ENCODE assay signal across 9 cellular contexts in the genomic region with DNA sequence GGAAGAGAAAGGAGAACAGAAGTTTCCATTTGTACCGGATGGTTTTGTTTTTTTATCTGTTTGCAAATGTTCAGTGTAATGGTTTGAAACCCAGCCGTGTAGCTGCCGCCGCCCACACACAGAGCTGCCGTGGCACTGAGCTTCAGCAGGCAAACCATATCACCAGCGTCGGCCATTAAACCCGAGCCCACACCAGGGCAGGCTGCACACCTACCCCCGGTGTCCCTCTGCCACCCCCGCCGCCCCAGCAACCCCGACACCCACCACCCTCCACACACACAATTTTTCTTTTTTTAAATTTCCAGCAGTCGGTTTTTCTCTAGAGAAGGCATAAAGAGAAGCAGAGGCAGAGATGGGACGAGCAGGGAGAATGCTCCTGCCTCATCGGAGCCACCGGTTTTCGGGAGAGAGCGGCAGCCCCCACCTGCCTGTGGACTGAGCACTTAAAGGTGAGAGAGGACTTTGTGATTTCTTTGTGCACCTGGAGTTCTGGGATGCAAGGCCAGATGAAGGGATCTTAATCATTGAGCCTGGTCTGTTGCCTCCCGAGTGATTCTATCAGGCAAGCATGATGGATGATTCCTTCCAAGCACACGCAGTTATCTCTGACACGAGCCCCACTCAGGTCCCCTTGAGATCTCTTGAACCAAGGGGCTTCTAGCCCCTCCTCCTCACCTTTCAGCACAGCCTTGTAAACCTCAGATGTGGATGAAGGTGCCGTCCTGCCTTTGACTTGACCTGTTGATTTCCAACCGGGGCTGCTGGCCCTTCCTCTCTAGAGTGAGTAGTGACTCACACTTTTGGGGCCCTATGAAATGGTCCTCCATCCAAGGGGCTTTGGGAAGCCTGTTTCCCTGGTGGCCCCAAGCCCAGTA. TPM values are rescaled to one million over a fixed set of nuclear protein-coding genes. Genes with fewer than 3 reads are reported as not detected.
A peak's percentile ranks its signal among the peaks of the same experiment; 100 is the strongest.
DNase-seq lines count a peak whose midpoint lies in the region; ATAC-seq and TF ChIP-seq lines count a peak whose summit lies in the region.
"Had no signal": no experiment of that assay in that cellular context is flagged by ENCODE, and none has a peak within 500 bp of the region (broad histone marks: within the 10 kb centered on the region; RNA-seq: fewer than 3 reads in every experiment).

No MANE protein-coding gene starts in this region.

- H3K4me1 Mint-ChIP-seq in T-helper 2 cell treated with Interferon-gamma antibody and Interleukin-4, amounts not matched to agents 5 μg/mL and 100 μg/mL, for 36 hours (ENCODE audit: low read depth), result peaks cover 64% of the 10 kb centered on the region
- H3K4me1 Mint-ChIP-seq in activated naive CD4-positive, alpha-beta T cell treated with anti-CD3 and anti-CD28 coated beads for 36 hours (ENCODE audit: low read depth), result peaks cover 66% of the 10 kb centered on the region
- H3K4me1 Mint-ChIP-seq in naive B cell, result peaks cover 45 to 78% (median 69%) of the 10 kb centered on the region in 3 donors
- H3K4me1 Mint-ChIP-seq in osteocyte (ENCODE audit: unreplicated experiment), result peaks cover 6% of the 10 kb centered on the region

- no peaks in the 10 kb centered on the region for H3K9me3 ChIP-seq in SJCRH30 (replicated peaks)

- H3K4me1 ChIP-seq in SJCRH30, result peaks cover 13% of the 10 kb centered on the region
- H3K4me1 ChIP-seq: parathyroid adenoma had no signal

- H3K27ac ChIP-seq in RWPE1, result no peak overlapping the region
- H3K27ac ChIP-seq in SJCRH30, result no peak overlapping the region
- H3K27ac ChIP-seq: parathyroid adenoma had no signal

- no peaks in the 10 kb centered on the region for H3K27me3 Mint-ChIP-seq in T-helper 2 cell treated with Interferon-gamma antibody and Interleukin-4, amounts not matched to agents 5 μg/mL and 100 μg/mL, for 36 hours (ENCODE audit: low read depth)
- no peaks in the 10 kb centered on the region for H3K27me3 Mint-ChIP-seq in activated naive CD4-positive, alpha-beta T cell treated with anti-CD3 and anti-CD28 coated beads for 36 hours (ENCODE audit: low read depth)
- H3K27me3 Mint-ChIP-seq in naive B cell (no peaks in the 10 kb centered on the region), osteocyte (ENCODE audit: unreplicated experiment) (peaks cover 4% of the 10 kb centered on the region)

- H3K36me3 Mint-ChIP-seq in T-helper 2 cell treated with Interferon-gamma antibody and Interleukin-4, amounts not matched to agents 5 μg/mL and 100 μg/mL, for 36 hours (ENCODE audit: low read depth), result peaks cover 9% of the 10 kb centered on the region
- peaks cover 7% of the 10 kb centered on the region for H3K36me3 Mint-ChIP-seq in activated naive CD4-positive, alpha-beta T cell treated with anti-CD3 and anti-CD28 coated beads for 36 hours (ENCODE audit: low read depth)
- H3K36me3 Mint-ChIP-seq in naive B cell (peaks cover 0 to 5% of the 10 kb centered on the region in 2 donors), osteocyte (ENCODE audit: unreplicated experiment) (no peaks in the 10 kb centered on the region)

- H3K27me3 ChIP-seq in SJCRH30, result no peaks in the 10 kb centered on the region; the same call in 1 of the 2 replicates

- peak; percentile 70 for DNase-seq in T-helper 2 cell treated with Interferon-gamma antibody and Interleukin-4, amounts not matched to agents 5 μg/mL and 100 μg/mL, for 36 hours (ENCODE audit: low spot score)
- DNase-seq in activated naive CD4-positive, alpha-beta T cell treated with anti-CD3 and anti-CD28 coated beads for 36 hours, result peak; percentile 84
- DNase-seq in naive B cell, result no peak
- DNase-seq in stimulated activated naive CD8-positive, alpha-beta T cell treated with anti-CD3 and anti-CD28 coated beads, Interleukin-15, Interleukin-2, amounts not matched to agents 100 U/mL and 50 U/mL, for 24 hours, result peak; percentile 81
- no peak for DNase-seq in osteocyte (ENCODE audit: extremely low spot score, unreplicated experiment)
- DNase-seq in RWPE1 (ENCODE audit: low spot score), result no peak
- no peak for DNase-seq in SJCRH30

- H3K27ac Mint-ChIP-seq in T-helper 2 cell treated with Interferon-gamma antibody and Interleukin-4, amounts not matched to agents 5 μg/mL and 100 μg/mL, for 36 hours, result peak overlapping the region; percentile 84
- H3K27ac Mint-ChIP-seq in activated naive CD4-positive, alpha-beta T cell treated with anti-CD3 and anti-CD28 coated beads for 36 hours, result peak overlapping the region; percentile 95
- H3K27ac Mint-ChIP-seq in naive B cell (peak overlapping the region in 5 of 6 donors; percentile 83 to 97 (median 91)), osteocyte (ENCODE audit: unreplicated experiment) (no peak overlapping the region)

- CTCF ChIA-PET in activated naive CD4-positive, alpha-beta T cell treated with anti-CD3 and anti-CD28 coated beads for 36 hours (lab: Charles Lee), result interaction anchor here (0.6 to 1.8 kb wide), 8 partner anchors 13 to 259 kb away, joined by 3 to 9 read pairs (median 5); no protein-coding TSS in a partner anchor
- CTCF ChIA-PET in RWPE1 (lab: Yijun Ruan, JAX), result interaction anchor here (0.7 kb wide), 1 partner anchor 723 kb away, joined by 3 read pairs; no protein-coding TSS in a partner anchor

- H3K9me3 Mint-ChIP-seq in T-helper 2 cell treated with Interferon-gamma antibody and Interleukin-4, amounts not matched to agents 5 μg/mL and 100 μg/mL, for 36 hours, result no peaks in the 10 kb centered on the region
- H3K9me3 Mint-ChIP-seq in activated naive CD4-positive, alpha-beta T cell treated with anti-CD3 and anti-CD28 coated beads for 36 hours, result no peaks in the 10 kb centered on the region
- H3K9me3 Mint-ChIP-seq in naive B cell (peaks cover 0 to 2% (median 0%) of the 10 kb centered on the region in 7 donors), osteocyte (ENCODE audit: unreplicated experiment) (peaks cover 4% of the 10 kb centered on the region)

- no peak overlapping the region for H3K4me3 ChIP-seq in SJCRH30

- TF ChIP-seq CTCF in osteocyte (IDR thresholded peaks at IDR 0.05) (no peak), RWPE1 (conservative IDR thresholded peaks at IDR 0.05; ENCODE audit: low read depth) (no peak)

- no peaks in the 10 kb centered on the region for H3K36me3 ChIP-seq in SJCRH30

- intact Hi-C loops in activated naive CD4-positive, alpha-beta T cell treated with anti-CD3 and anti-CD28 coated beads for 36 hours (cut with micrococcal nuclease), result loop anchor here (1.0 to 5.0 kb wide), 3 partner anchors 23 to 164 kb away; partner anchors contain the start of gene NELFCD

- POLR2A ChIA-PET in RWPE1 (lab: Yijun Ruan, JAX; ENCODE audit: low non-redundant PET), result no interaction called here

- ATAC-seq in naive B cell (ENCODE audit: low read depth in 2 of 2) (no peak), HG02852 (IDR thresholded peaks at IDR 0.05; ENCODE audit: unreplicated experiment) (no peak)
- peak; percentile 26 for ATAC-seq in stimulated activated naive CD8-positive, alpha-beta T cell treated with anti-CD3 and anti-CD28 coated beads, Interleukin-15, Interleukin-2, amounts not matched to agents 100 U/mL and 50 U/mL, for 24 hours

- peak overlapping the region; percentile 84 for H3K4me3 Mint-ChIP-seq in T-helper 2 cell treated with Interferon-gamma antibody and Interleukin-4, amounts not matched to agents 5 μg/mL and 100 μg/mL, for 36 hours
- H3K4me3 Mint-ChIP-seq in activated naive CD4-positive, alpha-beta T cell treated with anti-CD3 and anti-CD28 coated beads for 36 hours, result peak overlapping the region; percentile 85
- peak overlapping the region; percentile 38 to 81 (median 58) for H3K4me3 Mint-ChIP-seq in naive B cell
- no peak overlapping the region for H3K4me3 Mint-ChIP-seq in osteocyte (ENCODE audit: unreplicated experiment)

RNA-seq across cellular contexts. Expression of gene ZNF831, which starts 17.5 kb away (rescaled TPM):
- 1 to 10 TPM; 5.1 to 6.0 TPM for total RNA-seq in activated naive CD4-positive, alpha-beta T cell treated with anti-CD3 and anti-CD28 coated beads for 36 hours
- polyA plus RNA-seq in naive B cell (ENCODE audit: low read depth in 6 of 6), result 1 to 10 TPM in 4 of 6 donors, under 1 TPM in 2; 0.66 to 2.6 (median 2.3) TPM
- not detected in 2 replicates for total RNA-seq in osteocyte
- 0.58 and 0.59 TPM in 2 replicates for total RNA-seq in SJCRH30 (2014; rRNA removed; shearing (Covaris generic))

Comparison
In these comparisons a context has a peak if more than half of its experiments do, and no peak if none do; other contexts are left out.
1. DNase-seq: peak in T-helper 2 cell treated with Interferon-gamma antibody and Interleukin-4, amounts not matched to agents 5 μg/mL and 100 μg/mL, for 36 hours (single experiment), activated naive CD4-positive, alpha-beta T cell treated with anti-CD3 and anti-CD28 coated beads for 36 hours (single experiment) and stimulated activated naive CD8-positive, alpha-beta T cell treated with anti-CD3 and anti-CD28 coated beads, Interleukin-15, Interleukin-2, amounts not matched to agents 100 U/mL and 50 U/mL, for 24 hours (single experiment); none in naive B cell (single experiment), osteocyte (single experiment), RWPE1 (single experiment) and SJCRH30 (0 of 2).